In genomic region chr11:12168114-12168513, GRCh38 we compare ENCODE assay signal across 20 cellular contexts. TPM values are rescaled to one million over a fixed set of nuclear protein-coding genes. Genes with fewer than 3 reads are reported as not detected.
A peak's percentile ranks its signal among the peaks of the same experiment; 100 is the strongest.
DNase-seq lines count a peak whose midpoint lies in the region; ATAC-seq, FAIRE-seq and TF ChIP-seq lines count a peak whose summit lies in the region.
"Had no signal": no experiment of that assay in that cellular context is flagged by ENCODE, and none has a peak within 500 bp of the region (broad histone marks: within the 10 kb centered on the region; RNA-seq: fewer than 3 reads in every experiment).

No MANE protein-coding gene starts in this region.

- H3K79me2 ChIP-seq in astrocyte (ENCODE audit: insufficient read depth, low read length): peaks cover 76% of the 10 kb centered on the region

- H3K4me3 Mint-ChIP-seq in astrocyte (ENCODE audit: unreplicated experiment): no peak overlapping the region
- H3K4me3 Mint-ChIP-seq: activated CD4-positive, alpha-beta T cell treated with anti-CD3 and anti-CD28 coated beads, Interleukin-2, amount 10 ng/mL, durations not matched to agents 7 days and 5 days; CD4-positive, CD25-positive, alpha-beta regulatory T cell had no signal

- H3K36me3 ChIP-seq in astrocyte (ENCODE audit: insufficient read depth, low read length) (peaks cover 53% of the 10 kb centered on the region), mesenchymal stem cell (ENCODE audit: control insufficient read depth in 1 of 2, insufficient read depth in 2 of 2, low read depth in 1 of 2, low read length in 2 of 2) (peaks cover 7 to 23% of the 10 kb centered on the region in 2 experiments)
- H3K36me3 ChIP-seq: ovary, tibial nerve had no signal

- no peak overlapping the region for H2BK120ac ChIP-seq in mesenchymal stem cell (ENCODE audit: low read depth, low read length)

- no peaks in the 10 kb centered on the region for H3K9me3 Mint-ChIP-seq in astrocyte (ENCODE audit: unreplicated experiment)

- H3K4me3 ChIP-seq in AG04450 (ENCODE audit: low read depth, low read length) (no peak overlapping the region), astrocyte (ENCODE audit: insufficient read depth, low read depth, low read length) (no peak overlapping the region), mesenchymal stem cell (ENCODE audit: insufficient read depth in 1 of 2, low read depth in 1 of 2, low read length in 2 of 2) (no peak overlapping the region)
- H3K4me3 ChIP-seq: ovary, tibial nerve had no signal

- no peak overlapping the region for H2BK5ac ChIP-seq in mesenchymal stem cell (ENCODE audit: low read depth, low read length, poor library complexity, severe bottlenecking)

- no peak for TF ChIP-seq CTCF in AG04450 (IDR thresholded peaks at IDR 0.05; ENCODE audit: low read depth, low read length)
- TF ChIP-seq CTCF in astrocyte (IDR thresholded peaks at IDR 0.05; ENCODE audit: insufficient read depth, low read depth, low read length): no peak

- over 99% methylated on average over 3 of the region's 3 CpGs for WGBS in mesenchymal stem cell

- peak overlapping the region; percentile 56 for H3K27ac Mint-ChIP-seq in astrocyte (ENCODE audit: unreplicated experiment)

- peaks cover 30% of the 10 kb centered on the region for H3K36me3 Mint-ChIP-seq in astrocyte (ENCODE audit: low read depth, unreplicated experiment)
- H3K36me3 Mint-ChIP-seq: CD4-positive, CD25-positive, alpha-beta regulatory T cell had no signal

- H2BK12ac ChIP-seq in mesenchymal stem cell (ENCODE audit: low read length in 2 of 2): peak overlapping the region; percentile 7 to 99

- no peaks in the 10 kb centered on the region for H3K27me3 Mint-ChIP-seq in astrocyte (ENCODE audit: low read depth, unreplicated experiment)
- H3K27me3 Mint-ChIP-seq: activated CD4-positive, alpha-beta T cell treated with anti-CD3 and anti-CD28 coated beads, Interleukin-2, amount 10 ng/mL, durations not matched to agents 7 days and 5 days; CD4-positive, CD25-positive, alpha-beta regulatory T cell had no signal

- no peak overlapping the region for H3K4ac ChIP-seq in mesenchymal stem cell (ENCODE audit: low read depth in 1 of 2, low read length in 2 of 2)

- peak overlapping the region in 1 of 2 experiments; percentile 19 for H3K14ac ChIP-seq in mesenchymal stem cell (ENCODE audit: low read length in 2 of 2)

- peaks cover 9% of the 10 kb centered on the region for H3K79me1 ChIP-seq in mesenchymal stem cell (replicated peaks; ENCODE audit: low read length, poor library complexity, severe bottlenecking)

- H3K27me3 ChIP-seq in AG04450 (ENCODE audit: control insufficient read depth, insufficient read depth, low read length): no peaks in the 10 kb centered on the region
- no peaks in the 10 kb centered on the region for H3K27me3 ChIP-seq in astrocyte (ENCODE audit: insufficient read depth, low read length)
- no peaks in the 10 kb centered on the region for H3K27me3 ChIP-seq in mesenchymal stem cell (ENCODE audit: control insufficient read depth in 1 of 2, insufficient read depth in 1 of 2, low read length in 2 of 2)
- H3K27me3 ChIP-seq: ovary, tibial nerve had no signal

- H2BK15ac ChIP-seq in mesenchymal stem cell (ENCODE audit: low read depth, poor library complexity, severe bottlenecking): peak overlapping the region; percentile 54

- H3K9ac ChIP-seq in astrocyte (ENCODE audit: low read length) (peak overlapping the region; percentile 84), mesenchymal stem cell (ENCODE audit: low read length) (no peak overlapping the region)

- no peaks in the 10 kb centered on the region for H3K9me3 ChIP-seq in AG04450 (ENCODE audit: control insufficient read depth, insufficient read depth, low read length)
- no peaks in the 10 kb centered on the region for H3K9me3 ChIP-seq in astrocyte (ENCODE audit: insufficient read depth, low read depth, low read length)
- H3K9me3 ChIP-seq in mesenchymal stem cell (ENCODE audit: control insufficient read depth, low read length): no peaks in the 10 kb centered on the region
- H3K9me3 ChIP-seq: ovary, tibial nerve had no signal

- ATAC-seq in GM19397 (IDR thresholded peaks at IDR 0.05; ENCODE audit: unreplicated experiment) (no peak), GM18873 (IDR thresholded peaks at IDR 0.05; ENCODE audit: low FRiP score, unreplicated experiment) (no peak)

- peaks cover 61% of the 10 kb centered on the region for H3K4me1 Mint-ChIP-seq in astrocyte (ENCODE audit: low read depth, unreplicated experiment)

- H3K27ac ChIP-seq in AG04450 (ENCODE audit: low read depth, low read length) (peak overlapping the region; percentile 96), astrocyte (ENCODE audit: low read depth, low read length) (peak overlapping the region; percentile 99), mesenchymal stem cell (ENCODE audit: low read length, poor library complexity, severe bottlenecking) (peak overlapping the region; percentile 76)
- H3K27ac ChIP-seq: 22Rv1, ovary had no signal

- H4K8ac ChIP-seq in mesenchymal stem cell (ENCODE audit: low read length): no peak overlapping the region

- H3K23ac ChIP-seq in mesenchymal stem cell (ENCODE audit: low read length in 2 of 2): no peak overlapping the region

- H3K4me2 ChIP-seq in astrocyte (ENCODE audit: low read length) (no peak overlapping the region), mesenchymal stem cell (ENCODE audit: low read length, poor library complexity, severe bottlenecking) (no peak overlapping the region)

- peak overlapping the region; percentile 99 for H2AK5ac ChIP-seq in mesenchymal stem cell (ENCODE audit: low read length, severe bottlenecking)

- POLR2A ChIA-PET in AG04450 (lab: Yijun Ruan, JAX): interaction anchor here (1.4 kb wide), 1 partner anchor 14 kb away, joined by 3 read pairs; no protein-coding TSS in a partner anchor

- peak overlapping the region; percentile 88 for H4K91ac ChIP-seq in mesenchymal stem cell (ENCODE audit: low read length)

- CTCF ChIA-PET in AG04450 (lab: Charles Lee): interaction anchor here (0.6 to 0.7 kb wide), 2 partner anchors 57 to 110 kb away, joined by 3 to 5 read pairs; no protein-coding TSS in a partner anchor

- H3K18ac ChIP-seq in mesenchymal stem cell (ENCODE audit: low read depth in 1 of 2, low read length in 2 of 2): peak overlapping the region; percentile 58 to 89

- no peak for FAIRE-seq in astrocyte (lab: Jason Lieb, UNC)
- FAIRE-seq: islet of Langerhans had no signal

- no peak overlapping the region for H2AFZ ChIP-seq in astrocyte (ENCODE audit: low read depth, low read length)
- H2AFZ ChIP-seq in mesenchymal stem cell (ENCODE audit: low read depth, low read length): no peak overlapping the region

- DNase-seq in NCI-H146 treated with DMSO at 0.1 percent for 48 hours (lab: John Stamatoyannopoulos, UW; ENCODE audit: unreplicated experiment): peak; percentile 6
- no peak for DNase-seq in NCI-H146 (lab: John Stamatoyannopoulos, UW)
- DNase-seq in AG04450 (ENCODE audit: low read depth, low spot score): no peak
- no peak for DNase-seq in astrocyte (ENCODE audit: low read depth)
- no peak for DNase-seq in mesenchymal stem cell
- no peak for DNase-seq in LoVo (ENCODE audit: low spot score)
- DNase-seq: activated CD4-positive, alpha-beta T cell treated with anti-CD3 and anti-CD28 coated beads, Interleukin-2, amount 10 ng/mL, durations not matched to agents 7 days and 5 days; activated gamma-delta T cell treated with Interleukin-2 at 50 U/mL for 16 hours; CD4-positive, CD25-positive, alpha-beta regulatory T cell; DND-41; effector memory CD4-positive, alpha-beta T cell; H7; NCI-H69; T-helper 9 cell had no signal

- peaks cover 60% of the 10 kb centered on the region for H3K4me1 ChIP-seq in astrocyte (ENCODE audit: insufficient read depth, low read length)
- H3K4me1 ChIP-seq in mesenchymal stem cell (ENCODE audit: control insufficient read depth, insufficient read depth, low read depth, low read length): peaks cover 36% of the 10 kb centered on the region

- H4K20me1 ChIP-seq in astrocyte (ENCODE audit: insufficient read depth, low read length): no peaks in the 10 kb centered on the region

RNA-seq across cellular contexts. Expression of gene MICAL2, which starts 57.7 kb away (rescaled TPM):
- 171 and 222 TPM in 2 replicates for polyA plus RNA-seq in AG04450 (2011; rRNA removed)
- polyA minus RNA-seq in AG04450 (2011; rRNA and poly(A)+ RNA removed): 389 and 460 TPM in 2 replicates
- 357 and 471 TPM in 2 replicates for total RNA-seq in astrocyte
- 96.9 TPM for polyA plus RNA-seq in mesenchymal stem cell (2013, experiment 1 of 2)
- polyA plus RNA-seq in mesenchymal stem cell (2013, experiment 2 of 2): 100 TPM
